8 cellular contexts compared by ENCODE assay signal in genomic region chr17:28718317-28718672, GRCh38.
DNase-seq lines count a peak whose midpoint lies in the region.

No MANE protein-coding gene starts in this region.

- H3K9ac ChIP-seq in subcutaneous abdominal adipose tissue (ENCODE audit: low read length in 5 of 5) = peak overlapping the region in 2 of 5 donors; percentile 37 to 83

- H3K27ac Mint-ChIP-seq in T-helper 1 cell treated with Interleukin-12 subunit alpha and Interleukin-12 subunit beta and Interleukin-4 antibody, amounts not matched to agents 30 μg/mL and 1 μg/mL, for 36 hours = peak overlapping the region; percentile 84
- peak overlapping the region; percentile 94 for H3K27ac Mint-ChIP-seq in activated naive CD8-positive, alpha-beta T cell

- peaks cover 9 to 59% (median 46%) of the 10 kb centered on the region in 5 donors for H3K4me1 ChIP-seq in subcutaneous abdominal adipose tissue (ENCODE audit: control insufficient read depth in 5 of 5, insufficient read depth in 5 of 5, low read length in 5 of 5)

- DNase-seq in T-helper 1 cell (no peak), NCI-H1048 (lab: John Stamatoyannopoulos, UW) (no peak), NCI-H2196 (lab: John Stamatoyannopoulos, UW; ENCODE audit: unreplicated experiment) (no peak), cortex of kidney (lab: John Stamatoyannopoulos, UW) (no peak)

- no peaks in the 10 kb centered on the region for H3K9me3 Mint-ChIP-seq in T-helper 1 cell treated with Interleukin-12 subunit alpha and Interleukin-12 subunit beta and Interleukin-4 antibody, amounts not matched to agents 30 μg/mL and 1 μg/mL, for 36 hours
- no peaks in the 10 kb centered on the region for H3K9me3 Mint-ChIP-seq in activated naive CD8-positive, alpha-beta T cell (ENCODE audit: low read depth)

- peaks cover 28% of the 10 kb centered on the region for H3K36me3 Mint-ChIP-seq in T-helper 1 cell treated with Interleukin-12 subunit alpha and Interleukin-12 subunit beta and Interleukin-4 antibody, amounts not matched to agents 30 μg/mL and 1 μg/mL, for 36 hours (ENCODE audit: low read depth)
- peaks cover 20% of the 10 kb centered on the region for H3K36me3 Mint-ChIP-seq in activated naive CD8-positive, alpha-beta T cell

- H3K36me3 ChIP-seq in subcutaneous abdominal adipose tissue (ENCODE audit: control insufficient read depth in 5 of 5, insufficient read depth in 5 of 5, low read length in 5 of 5) = peaks cover 3 to 35% (median 33%) of the 10 kb centered on the region in 5 donors

- peaks cover 35% of the 10 kb centered on the region for H3K27me3 Mint-ChIP-seq in T-helper 1 cell treated with Interleukin-12 subunit alpha and Interleukin-12 subunit beta and Interleukin-4 antibody, amounts not matched to agents 30 μg/mL and 1 μg/mL, for 36 hours (ENCODE audit: low read depth)
- no peaks in the 10 kb centered on the region for H3K27me3 Mint-ChIP-seq in activated naive CD8-positive, alpha-beta T cell

- H3K9me3 ChIP-seq in iPS-18c (ENCODE audit: control insufficient read depth, insufficient read depth, low read length) (no peaks in the 10 kb centered on the region), subcutaneous abdominal adipose tissue (ENCODE audit: control insufficient read depth in 5 of 5, low read length in 5 of 5) (no peaks in the 10 kb centered on the region)

- H3K27ac ChIP-seq in subcutaneous abdominal adipose tissue (ENCODE audit: low read depth, low read length) = peak overlapping the region; percentile 13

- H3K4me3 Mint-ChIP-seq in T-helper 1 cell treated with Interleukin-12 subunit alpha and Interleukin-12 subunit beta and Interleukin-4 antibody, amounts not matched to agents 30 μg/mL and 1 μg/mL, for 36 hours = peak overlapping the region; percentile 72
- peak overlapping the region; percentile 90 for H3K4me3 Mint-ChIP-seq in activated naive CD8-positive, alpha-beta T cell

- peaks cover 0 to 8% (median 2%) of the 10 kb centered on the region in 5 donors for H3K27me3 ChIP-seq in subcutaneous abdominal adipose tissue (ENCODE audit: control insufficient read depth in 5 of 5, insufficient read depth in 4 of 5, low read length in 5 of 5)

- H3K4me1 Mint-ChIP-seq in T-helper 1 cell treated with Interleukin-12 subunit alpha and Interleukin-12 subunit beta and Interleukin-4 antibody, amounts not matched to agents 30 μg/mL and 1 μg/mL, for 36 hours (ENCODE audit: low read depth) = peaks cover 31% of the 10 kb centered on the region
- H3K4me1 Mint-ChIP-seq in activated naive CD8-positive, alpha-beta T cell (ENCODE audit: low read depth) = peaks cover 35% of the 10 kb centered on the region

- H3K4me3 ChIP-seq in iPS-18c (ENCODE audit: insufficient read depth, low read depth, low read length) (peak overlapping the region; percentile 50), subcutaneous abdominal adipose tissue (ENCODE audit: low read depth in 1 of 5, low read length in 5 of 5) (peak overlapping the region; percentile 35 to 92 (median 66))
